ENCODE assay signal across 8 cellular contexts in genomic region chr9:137550958-137551655, GRCh38. TPM values are rescaled to one million over a fixed set of nuclear protein-coding genes. Genes with fewer than 3 reads are reported as not detected.
DNase-seq lines count a peak whose midpoint lies in the region; ATAC-seq, FAIRE-seq and TF ChIP-seq lines count a peak whose summit lies in the region.

No MANE protein-coding gene starts in this region.

- no peak overlapping the region for H4K8ac ChIP-seq in H9 (replicated peaks; ENCODE audit: insufficient read length, low read depth, low read length)

- no peaks in the 10 kb centered on the region for H3K9me3 ChIP-seq in H9 (ENCODE audit: control insufficient read depth, low read depth, low read length)
- no peaks in the 10 kb centered on the region for H3K9me3 ChIP-seq in SJSA1 (replicated peaks)
- H3K9me3 ChIP-seq in effector memory CD4-positive, alpha-beta T cell (ENCODE audit: control insufficient read depth, low read length), result no peaks in the 10 kb centered on the region
- peaks cover under 1% of the 10 kb centered on the region for H3K9me3 ChIP-seq in mucosa of descending colon

- no peaks in the 10 kb centered on the region for H3K79me1 ChIP-seq in H9 (ENCODE audit: insufficient read depth, low read depth, low read length, poor library complexity, severe bottlenecking)

- H3K23me2 ChIP-seq in H9 (ENCODE audit: insufficient read length, low read depth, low read length, poor library complexity, severe bottlenecking), result peaks cover 10% of the 10 kb centered on the region

- intact Hi-C loops in mucosa of descending colon (cut with DNase I, micrococcal nuclease), result no loop called here

- peaks cover 14 to 17% of the 10 kb centered on the region in 2 experiments for H3K9me3 Mint-ChIP-seq in H9

- H3K4me1 ChIP-seq in H9 (ENCODE audit: insufficient read depth, low read length), result no peaks in the 10 kb centered on the region
- no peaks in the 10 kb centered on the region; the same call in 1 of the 2 replicates for H3K4me1 ChIP-seq in SJSA1 (replicated peaks)
- peaks cover 12% of the 10 kb centered on the region for H3K4me1 ChIP-seq in effector memory CD4-positive, alpha-beta T cell (ENCODE audit: control insufficient read depth, insufficient read depth, low read length, poor library complexity, severe bottlenecking)
- peaks cover 13% of the 10 kb centered on the region for H3K4me1 ChIP-seq in mucosa of descending colon (ENCODE audit: low read depth)

- H3K9ac ChIP-seq in H9 (ENCODE audit: extremely low read depth, insufficient read length, low read length), result no peak overlapping the region

- no peaks in the 10 kb centered on the region; the same call in 1 of the 2 replicates for H3K27me3 Mint-ChIP-seq in H9 (ENCODE audit: low read depth)

- H3K4me2 ChIP-seq in H9 (ENCODE audit: insufficient read depth, insufficient read length, low read length), result peak overlapping the region; percentile 58

- H3K27ac ChIP-seq in H9 (ENCODE audit: insufficient read length, low read depth, low read length), result no peak overlapping the region
- peak overlapping the region; percentile 77 for H3K27ac ChIP-seq in SJSA1
- peak overlapping the region; percentile 73 for H3K27ac ChIP-seq in effector memory CD4-positive, alpha-beta T cell (ENCODE audit: insufficient read depth, low read length, poor library complexity, severe bottlenecking)

- H3K56ac ChIP-seq in H9 (ENCODE audit: insufficient read length, low read depth, low read length), result no peak overlapping the region

- H3K27me3 ChIP-seq in H9 (ENCODE audit: insufficient read depth, low read length) (no peaks in the 10 kb centered on the region), SJSA1 (replicated peaks) (no peaks in the 10 kb centered on the region)
- H3K27me3 ChIP-seq in effector memory CD4-positive, alpha-beta T cell (replicated peaks; ENCODE audit: control insufficient read depth, insufficient read depth, low read length, poor library complexity, severe bottlenecking), result no peaks in the 10 kb centered on the region

- peak; percentile 38 for ATAC-seq in mucosa of descending colon

- H2BK5ac ChIP-seq in H9 (ENCODE audit: insufficient read length, low read length), result no peak overlapping the region

- DNase-seq in SIG-M5 treated with dmso at 0.1 percent for 504 hours (lab: John Stamatoyannopoulos, UW; ENCODE audit: unreplicated experiment) (peak; percentile 68), SIG-M5 (lab: John Stamatoyannopoulos, UW) (no peak), H9 (peak; percentile 95), LHCN-M2 (ENCODE audit: low read depth) (peak; percentile 50), SJSA1 (ENCODE audit: low read depth in 1 of 2, low spot score in 2 of 2) (peak; percentile 67 to 89), mucosa of descending colon (peak in 1 of 3 donors; percentile 87), urothelium cell line (ENCODE audit: low spot score) (peak; percentile 93)
- no peak for DNase-seq in effector memory CD4-positive, alpha-beta T cell

- no peaks in the 10 kb centered on the region for H3K79me2 ChIP-seq in H9 (ENCODE audit: insufficient read depth, low read length)

- H2BK120ac ChIP-seq in H9 (ENCODE audit: low read depth, low read length, poor library complexity, severe bottlenecking), result no peak overlapping the region

- no CpG with 5 or more reads among the region's 61 CpGs for WGBS in H9 (ENCODE audit: extremely low coverage, insufficient read length, low lambda C conversion rate)

- 0 out of 2 replicates have a peak overlapping the region, but pooled peaks have one; percentile 24 for H3K14ac ChIP-seq in H9 (ENCODE audit: insufficient read depth, low read length)

- no peak overlapping the region for H4K5ac ChIP-seq in H9 (ENCODE audit: insufficient read length, low read depth, low read length)

- no peak overlapping the region for H3K27ac Mint-ChIP-seq in H9

- H3T11ph ChIP-seq in H9 (ENCODE audit: low read length), result no peak overlapping the region

- no peak overlapping the region for H2BK20ac ChIP-seq in H9 (ENCODE audit: low read depth, low read length, poor library complexity, severe bottlenecking)

- peaks cover 28 to 39% (median 35%) of the 10 kb centered on the region in 3 experiments for H3K36me3 Mint-ChIP-seq in H9 (ENCODE audit: insufficient read depth in 1 of 3, low read depth in 3 of 3)

- no peak overlapping the region for H3K18ac ChIP-seq in H9 (ENCODE audit: insufficient read length, low read depth, low read length)

- no peak overlapping the region for H3K4ac ChIP-seq in H9 (ENCODE audit: low read depth, low read length)

- H3K36me3 ChIP-seq in SJSA1 (peaks cover 33% of the 10 kb centered on the region), mucosa of descending colon (ENCODE audit: low read depth) (no peaks in the 10 kb centered on the region)
- peaks cover 1% of the 10 kb centered on the region for H3K36me3 ChIP-seq in effector memory CD4-positive, alpha-beta T cell (ENCODE audit: control insufficient read depth, insufficient read depth, low read length)

- TF ChIP-seq CTCF in H9 (conservative IDR thresholded peaks at IDR 0.05) (peak; percentile 72), mucosa of descending colon (IDR thresholded peaks at IDR 0.05) (peak; percentile 20)

- FAIRE-seq in urothelium cell line (lab: Jason Lieb, UNC), result no peak

- H2AK5ac ChIP-seq in H9 (ENCODE audit: insufficient read length, low read length), result no peak overlapping the region

- H3K23ac ChIP-seq in H9 (ENCODE audit: insufficient read length, low read depth, low read length), result no peak overlapping the region

- no peak overlapping the region for H2BK12ac ChIP-seq in H9 (ENCODE audit: insufficient read length, low read depth, low read length)

- no peak overlapping the region for H2AFZ ChIP-seq in H9 (ENCODE audit: low read length)

- H3K4me1 Mint-ChIP-seq in H9, result peaks cover 6 to 7% of the 10 kb centered on the region in 2 experiments; a peak in 3 of 4 replicates

- peak overlapping the region; percentile 83 for H3K4me3 ChIP-seq in SJSA1
- H3K4me3 ChIP-seq in effector memory CD4-positive, alpha-beta T cell (ENCODE audit: insufficient read depth, low read depth, low read length, poor library complexity, severe bottlenecking), result peak overlapping the region; percentile 68
- peak overlapping the region; percentile 38 for H3K4me3 ChIP-seq in mucosa of descending colon

- H4K20me1 ChIP-seq in H9 (ENCODE audit: control insufficient read depth, insufficient read depth, insufficient read length), result no peaks in the 10 kb centered on the region

- H3K4me3 Mint-ChIP-seq in H9, result peak overlapping the region; percentile 47 to 71

- no peak overlapping the region for H4K91ac ChIP-seq in H9 (ENCODE audit: insufficient read length, low read depth, low read length)

- no peak overlapping the region for H2BK15ac ChIP-seq in H9 (ENCODE audit: low read depth, low read length)

RNA-seq across cellular contexts. Expression of gene MRPL41, which starts 0.6 kb away (rescaled TPM):
- total RNA-seq in H9 (2021) (52.2 and 53.6 TPM in 2 replicates), LHCN-M2 (2014; rRNA removed) (63.0 and 66.9 TPM in 2 replicates), mucosa of descending colon (10 to 100 TPM; 67.1 to 93.8 (median 93.5) TPM)
- 87.6 TPM for polyA plus RNA-seq in LHCN-M2 (2012)
- 59.5 and 119 TPM in 2 replicates for total RNA-seq in SJSA1 (2014; rRNA removed; shearing (Covaris generic))

RNA-seq across cellular contexts. Expression of gene PNPLA7, which starts 0.9 kb away (rescaled TPM):
- total RNA-seq in H9 (2021) (1.6 and 1.8 TPM in 2 replicates), LHCN-M2 (2014; rRNA removed) (0.17 and 0.26 TPM in 2 replicates), mucosa of descending colon (10 to 100 TPM; 16.7 to 27.4 (median 17.2) TPM)
- 0.52 TPM for polyA plus RNA-seq in LHCN-M2 (2012)
- 0.05 TPM in 1 of 2 replicates, not detected in the other for total RNA-seq in SJSA1 (2014; rRNA removed; shearing (Covaris generic))

RNA-seq across cellular contexts. Expression of gene DPH7, which starts 27.6 kb away (rescaled TPM):
- total RNA-seq in H9 (2021), result 49.2 and 51.3 TPM in 2 replicates
- 26.4 and 36.6 TPM in 2 replicates for total RNA-seq in LHCN-M2 (2014; rRNA removed)
- 13.7 TPM for polyA plus RNA-seq in LHCN-M2 (2012)
- total RNA-seq in SJSA1 (2014; rRNA removed; shearing (Covaris generic)), result 11.3 and 18.7 TPM in 2 replicates
- total RNA-seq in mucosa of descending colon, result 10 to 100 TPM; 24.5 to 33.5 (median 29.3) TPM

RNA-seq across cellular contexts. Expression of gene ZMYND19, which starts 39.2 kb away (rescaled TPM):
- total RNA-seq in H9 (2021), result 79.2 and 82.3 TPM in 2 replicates
- 36.1 and 38.5 TPM in 2 replicates for total RNA-seq in LHCN-M2 (2014; rRNA removed)
- polyA plus RNA-seq in LHCN-M2 (2012), result 26.3 TPM
- 20.9 and 32.4 TPM in 2 replicates for total RNA-seq in SJSA1 (2014; rRNA removed; shearing (Covaris generic))
- 10 to 100 TPM; 14.2 to 18.5 (median 18.4) TPM for total RNA-seq in mucosa of descending colon

RNA-seq across cellular contexts. Expression of gene ARRDC1, which starts 54.4 kb away (rescaled TPM):
- total RNA-seq in H9 (2021) (26.4 and 34.4 TPM in 2 replicates), LHCN-M2 (2014; rRNA removed) (13.6 and 16.4 TPM in 2 replicates), mucosa of descending colon (100 to 1,000 TPM in 1 of 3 donors, 10 to 100 TPM in 2; 58.1 to 111 (median 100.0) TPM)
- polyA plus RNA-seq in LHCN-M2 (2012), result 21.0 TPM
- total RNA-seq in SJSA1 (2014; rRNA removed; shearing (Covaris generic)), result 8.0 and 10.4 TPM in 2 replicates

Comparison
In these comparisons a context has a peak if more than half of its experiments do, and no peak if none do; other contexts are left out.
1. DNase-seq: peak in SIG-M5 treated with dmso at 0.1 percent for 504 hours (single experiment), H9 (single experiment), LHCN-M2 (single experiment), SJSA1 (2 of 2) and urothelium cell line (single experiment); none in SIG-M5 (single experiment) and effector memory CD4-positive, alpha-beta T cell (0 of 3).
2. Peak in every context shown above with its lines, with median percentiles within 50 percentile points of each other: H3K4me3 ChIP-seq.